Comparison of ENCODE assay signal across 12 cellular contexts in genomic region chr19:3058009-3058820, GRCh38. TPM values are rescaled to one million over a fixed set of nuclear protein-coding genes. Genes with fewer than 3 reads are reported as not detected.
DNase-seq lines count a peak whose midpoint lies in the region; ATAC-seq, FAIRE-seq and TF ChIP-seq lines count a peak whose summit lies in the region.
"Had no signal": no experiment of that assay in that cellular context is flagged by ENCODE, and none has a peak within 500 bp of the region (broad histone marks: within the 10 kb centered on the region; RNA-seq: fewer than 3 reads in every experiment).

No MANE protein-coding gene starts in this region.

- intact Hi-C loops in esophagus squamous epithelium (cut with DNase I) = no loop called here
- intact Hi-C loops in gastrocnemius medialis (cut with DNase I; ENCODE audit: low total_unique reads) = no loop called here

- H2AFZ ChIP-seq in GM23338 = no peak overlapping the region

- peaks cover 6% of the 10 kb centered on the region; the same call in 1 of the 2 replicates for H3K36me3 ChIP-seq in GM23338 (ENCODE audit: insufficient read depth)
- peaks cover 5 to 69% (median 20%) of the 10 kb centered on the region in 3 donors for H3K36me3 ChIP-seq in esophagus squamous epithelium
- H3K36me3 ChIP-seq in gastrocnemius medialis = peaks cover 3 to 54% of the 10 kb centered on the region in 2 donors

- peak overlapping the region; percentile 69; the same call in 1 of the 2 replicates for H3K27ac Mint-ChIP-seq in GM23338

- peaks cover 47% of the 10 kb centered on the region; the same call in 1 of the 2 replicates for H3K4me1 ChIP-seq in GM23338 (ENCODE audit: insufficient read depth)
- H3K4me1 ChIP-seq in esophagus squamous epithelium = peaks cover 74 to 89% (median 78%) of the 10 kb centered on the region in 3 donors
- H3K4me1 ChIP-seq in gastrocnemius medialis = peaks cover 63 to 66% of the 10 kb centered on the region in 2 donors

- no peak overlapping the region for H3K4me2 ChIP-seq in GM23338
- H3K4me2 ChIP-seq: KMS-11 had no signal

- 64 to 73% methylated on average over 4 to 18 of the region's 20 CpGs for WGBS in esophagus squamous epithelium, 2 donors

- no peaks in the 10 kb centered on the region for H3K27me3 ChIP-seq in GM23338 (ENCODE audit: insufficient read depth)
- H3K27me3 ChIP-seq in esophagus squamous epithelium = no peaks in the 10 kb centered on the region
- no peaks in the 10 kb centered on the region for H3K27me3 ChIP-seq in gastrocnemius medialis

- no peak for TF ChIP-seq POLR2A in esophagus squamous epithelium (IDR thresholded peaks at IDR 0.05)
- TF ChIP-seq POLR2A in gastrocnemius medialis (IDR thresholded peaks at IDR 0.05) = no peak

- H3K4me3 Mint-ChIP-seq in GM23338 = peak overlapping the region; percentile 29; the same call in 1 of the 3 replicates

- peaks cover 22% of the 10 kb centered on the region for H3K27me3 Mint-ChIP-seq in GM23338 (ENCODE audit: insufficient read depth, low read depth, poor library complexity)

- FAIRE-seq in frontal cortex (lab: Jason Lieb, UNC) = no peak
- FAIRE-seq: colon, GM18507 had no signal

- no peaks in the 10 kb centered on the region; the same call in 2 of the 3 replicates for H3K9me3 Mint-ChIP-seq in GM23338

- H3K27ac ChIP-seq in GM23338 (ENCODE audit: low read depth) (no peak overlapping the region), VCaP (peak overlapping the region; percentile 54), esophagus squamous epithelium (peak overlapping the region; percentile 85 to 99 (median 94)), gastrocnemius medialis (peak overlapping the region; percentile 78 to 99 (median 82))
- H3K27ac ChIP-seq: KMS-11 had no signal

- in situ Hi-C loops in gastrocnemius medialis (cut with MboI; ENCODE audit: low sequenced_read_pairs in 4 of 4) = loop anchor here in 1 of 4 donors (25.0 kb wide), 1 partner anchor 96 kb away; no protein-coding TSS in a partner anchor

- peaks cover 17% of the 10 kb centered on the region; the same call in 1 of the 2 replicates for H3F3A ChIP-seq in GM23338 (replicated peaks; ENCODE audit: low read depth)

- no peak for DNase-seq in GM23338 (ENCODE audit: low spot score)
- DNase-seq in esophagus squamous epithelium (lab: John Stamatoyannopoulos, UW) = no peak
- DNase-seq in gastrocnemius medialis = no peak
- DNase-seq in NCI-H1105 treated with DMSO at 0.1 percent for 48 hours (lab: John Stamatoyannopoulos, UW) = no peak
- no peak for DNase-seq in frontal cortex (ENCODE audit: low spot score in 2 of 2)
- no peak for DNase-seq in DMS53 (lab: John Stamatoyannopoulos, UW)
- DNase-seq: activated CD8-positive, alpha-beta memory T cell treated with anti-CD3 and anti-CD28 coated beads, Interleukin-2, amount 50 U/mL, for 48 hours had no signal

- H3K4me1 Mint-ChIP-seq in GM23338 = peaks cover 42% of the 10 kb centered on the region

- no peaks in the 10 kb centered on the region; the same call in 1 of the 2 replicates for H4K20me1 ChIP-seq in GM23338 (replicated peaks; ENCODE audit: insufficient read depth)

- H3K4me3 ChIP-seq in GM23338 = no peak overlapping the region
- peak overlapping the region in 2 of 4 donors; percentile 2 to 43 for H3K4me3 ChIP-seq in esophagus squamous epithelium
- no peak overlapping the region for H3K4me3 ChIP-seq in gastrocnemius medialis

- H3K9me3 ChIP-seq in esophagus squamous epithelium = no peaks in the 10 kb centered on the region
- H3K9me3 ChIP-seq in gastrocnemius medialis = no peaks in the 10 kb centered on the region

- peaks cover 42% of the 10 kb centered on the region for H3K36me3 Mint-ChIP-seq in GM23338 (ENCODE audit: low read depth)

- no peak for TF ChIP-seq CTCF in GM23338 (conservative IDR thresholded peaks at IDR 0.05; ENCODE audit: low read depth in 2 of 2)
- TF ChIP-seq CTCF in VCaP (conservative IDR thresholded peaks at IDR 0.05) = no peak
- TF ChIP-seq CTCF in esophagus squamous epithelium (IDR thresholded peaks at IDR 0.05) = no peak
- TF ChIP-seq CTCF in gastrocnemius medialis (IDR thresholded peaks at IDR 0.05 in 4 of 5, conservative IDR thresholded peaks at IDR 0.05 in 1 of 5) = no peak

- ATAC-seq in GM23338 (no peak), gastrocnemius medialis (no peak), GM21528 (IDR thresholded peaks at IDR 0.05; ENCODE audit: low FRiP score, unreplicated experiment) (no peak)

- H3K79me2 ChIP-seq in GM23338 (replicated peaks; ENCODE audit: insufficient read depth) = peaks cover 25% of the 10 kb centered on the region

- no peaks in the 10 kb centered on the region for H3K9me2 ChIP-seq in GM23338 (ENCODE audit: insufficient read depth)

TF ChIP-seq in GM23338, 12 proteins besides CTCF, POLR2A, EP300 and RAD21 (continues in another document):
- no peak for TF ChIP-seq REST (IDR thresholded peaks at IDR 0.05; ENCODE audit: unreplicated experiment)
- no peak for TF ChIP-seq STAT1 (IDR thresholded peaks at IDR 0.05; ENCODE audit: unreplicated experiment)
- no peak for TF ChIP-seq NANOG (IDR thresholded peaks at IDR 0.05; ENCODE audit: borderline replicate concordance)
- TF ChIP-seq EZH2phosphoT487 (IDR thresholded peaks at IDR 0.05; ENCODE audit: unreplicated experiment) = no peak
- TF ChIP-seq POLR2AphosphoS5 (IDR thresholded peaks at IDR 0.05; ENCODE audit: low read depth) = no peak
- TF ChIP-seq CREB1 (CRISPR knock-in tag; IDR thresholded peaks at IDR 0.05; ENCODE audit: low read depth) = no peak

RNA-seq across cellular contexts. Expression of gene TLE5, which starts 4.1 kb away (rescaled TPM):
- 151 and 154 TPM in 2 replicates for total RNA-seq in GM23338 (2014; rRNA removed; shearing (Covaris generic))
- polyA plus RNA-seq in GM23338 (2016; fragmentation: Nextera tagmentation; extraction: Ambion mirVana) = 130 and 132 TPM in 2 replicates
- total RNA-seq in esophagus squamous epithelium = 100 to 1,000 TPM; 141 to 433 (median 298) TPM
- 100 to 1,000 TPM; 437 to 686 (median 474) TPM for total RNA-seq in gastrocnemius medialis
- 97.4 TPM for total RNA-seq in frontal cortex

RNA-seq across cellular contexts. Expression of gene TLE2, which starts 29.1 kb away (rescaled TPM):
- total RNA-seq in GM23338 (2014; rRNA removed; shearing (Covaris generic)) = 21.3 and 22.8 TPM in 2 replicates
- 5.2 and 5.6 TPM in 2 replicates for polyA plus RNA-seq in GM23338 (2016; fragmentation: Nextera tagmentation; extraction: Ambion mirVana)
- total RNA-seq in esophagus squamous epithelium = 10 to 100 TPM in 1 of 4 donors, 1 to 10 TPM in 3; 5.4 to 22.7 (median 7.6) TPM
- 10 to 100 TPM; 26.1 to 48.5 (median 45.2) TPM for total RNA-seq in gastrocnemius medialis
- 5.3 TPM for total RNA-seq in frontal cortex

RNA-seq across cellular contexts. Expression of gene GNA11, which starts 35.9 kb away (rescaled TPM):
- 22.6 and 26.9 TPM in 2 replicates for total RNA-seq in GM23338 (2014; rRNA removed; shearing (Covaris generic))
- 15.8 and 16.2 TPM in 2 replicates for polyA plus RNA-seq in GM23338 (2016; fragmentation: Nextera tagmentation; extraction: Ambion mirVana)
- 10 to 100 TPM; 21.2 to 39.7 (median 34.0) TPM for total RNA-seq in esophagus squamous epithelium
- total RNA-seq in gastrocnemius medialis = 10 to 100 TPM; 38.3 to 72.5 (median 68.5) TPM
- 48.1 TPM for total RNA-seq in frontal cortex
